Comparison of ENCODE assay signal across 1 cellular context in the genomic region with DNA sequence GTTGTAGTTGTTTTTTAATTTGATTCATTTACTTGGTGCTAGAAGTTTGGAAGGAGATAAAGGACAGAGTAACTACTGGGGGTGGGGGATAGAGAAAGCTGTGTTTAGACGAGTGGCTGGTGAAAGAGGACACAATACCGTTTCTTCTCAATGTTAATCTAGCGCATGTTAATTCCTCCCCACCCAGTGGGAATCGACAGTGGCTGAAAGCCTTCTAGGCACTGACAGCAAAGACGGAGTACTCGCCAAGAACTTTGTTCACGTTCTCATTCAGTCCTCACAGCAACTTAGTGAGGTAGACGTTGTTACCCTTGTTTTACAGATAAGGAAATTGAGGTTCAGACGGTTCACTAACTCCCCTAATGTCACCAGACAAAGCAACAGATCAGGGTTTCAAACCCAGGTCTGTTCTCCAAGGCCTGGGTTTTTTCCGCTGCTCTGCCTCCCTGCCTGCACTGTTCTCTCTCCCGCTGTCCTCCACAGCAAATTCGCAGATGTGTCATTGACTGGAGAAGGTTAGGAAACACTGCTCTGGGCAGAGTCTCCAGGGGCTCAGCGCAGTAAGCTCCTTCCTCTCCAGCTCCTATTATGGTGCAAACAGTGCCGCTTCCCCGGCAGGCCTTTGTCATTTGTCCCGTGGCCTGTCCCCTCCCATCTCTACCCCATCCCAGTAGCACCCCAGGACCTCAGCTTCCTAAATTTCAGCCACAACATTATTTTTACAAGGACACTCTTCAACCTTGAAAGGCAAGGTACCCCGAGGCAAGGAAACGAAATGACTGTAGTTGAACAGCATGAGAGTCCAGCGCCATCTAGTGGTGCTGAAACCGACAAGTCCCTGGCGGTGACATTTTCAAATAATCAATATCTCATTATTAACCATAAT.
TF ChIP-seq lines count a peak whose summit lies in the region.

No MANE protein-coding gene starts in this region.

TF ChIP-seq in IMR-90, 13 proteins besides CTCF, POLR2A, EP300 and RAD21 (continued from another document):
- TF ChIP-seq, protein P1, sequence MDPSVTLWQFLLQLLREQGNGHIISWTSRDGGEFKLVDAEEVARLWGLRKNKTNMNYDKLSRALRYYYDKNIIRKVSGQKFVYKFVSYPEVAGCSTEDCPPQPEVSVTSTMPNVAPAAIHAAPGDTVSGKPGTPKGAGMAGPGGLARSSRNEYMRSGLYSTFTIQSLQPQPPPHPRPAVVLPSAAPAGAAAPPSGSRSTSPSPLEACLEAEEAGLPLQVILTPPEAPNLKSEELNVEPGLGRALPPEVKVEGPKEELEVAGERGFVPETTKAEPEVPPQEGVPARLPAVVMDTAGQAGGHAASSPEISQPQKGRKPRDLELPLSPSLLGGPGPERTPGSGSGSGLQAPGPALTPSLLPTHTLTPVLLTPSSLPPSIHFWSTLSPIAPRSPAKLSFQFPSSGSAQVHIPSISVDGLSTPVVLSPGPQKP (IDR thresholded peaks at IDR 0.05; ENCODE audit: borderline replicate concordance, low read depth, low read length): no peak
